17 cellular contexts compared by ENCODE assay signal in the genomic region with DNA sequence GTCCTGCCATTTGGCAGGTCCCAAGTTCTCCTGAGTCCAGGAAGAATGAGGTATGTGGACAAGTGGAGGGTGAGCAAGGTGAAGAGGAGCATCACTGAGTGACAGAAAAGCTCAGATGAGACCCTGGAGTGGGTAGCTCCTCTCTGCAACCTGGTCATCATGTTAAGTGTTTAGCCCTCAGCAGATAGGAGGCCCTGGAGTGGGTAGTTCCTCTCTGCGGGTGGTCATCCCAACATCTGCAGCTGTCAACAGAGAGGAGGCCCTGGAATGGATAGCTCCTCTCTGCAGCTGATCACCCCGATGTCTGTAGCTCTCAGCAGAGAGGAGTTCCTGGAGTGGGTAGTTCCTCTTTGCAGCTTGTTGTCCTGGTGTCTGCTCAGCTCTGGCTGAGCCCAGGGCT. TPM values are rescaled to one million over a fixed set of nuclear protein-coding genes. Genes with fewer than 3 reads are reported as not detected.
DNase-seq lines count a peak whose midpoint lies in the region; TF ChIP-seq lines count a peak whose summit lies in the region.
"Had no signal": no experiment of that assay in that cellular context is flagged by ENCODE, and none has a peak within 500 bp of the region (broad histone marks: within the 10 kb centered on the region; RNA-seq: fewer than 3 reads in every experiment).

No MANE protein-coding gene starts in this region.

- H3K4me1 ChIP-seq in BLaER1 (no peaks in the 10 kb centered on the region), left ventricle myocardium inferior (peaks cover 37% of the 10 kb centered on the region), mammary epithelial cell (ENCODE audit: insufficient read depth, low read length) (no peaks in the 10 kb centered on the region), stomach (no peaks in the 10 kb centered on the region)
- H3K4me1 ChIP-seq: Peyer's patch had no signal

- TF ChIP-seq POLR2A in lower leg skin (IDR thresholded peaks at IDR 0.05) (no peak), stomach (IDR thresholded peaks at IDR 0.05) (no peak)

- in situ Hi-C loops in Caki2 (cut with HindIII; ENCODE audit: low pct_unique_long_range_greater_than_20kb, low sequenced_read_pairs) (no loop called here), mammary epithelial cell (cut with MboI; ENCODE audit: low sequenced_read_pairs in 2 of 2) (no loop called here)

- no peak overlapping the region for H3K27ac ChIP-seq in BLaER1
- peak overlapping the region; percentile 71 for H3K27ac ChIP-seq in left ventricle myocardium inferior (replicated peaks)
- H3K27ac ChIP-seq in mammary epithelial cell (ENCODE audit: insufficient read depth, low read depth, low read length): no peak overlapping the region
- no peak overlapping the region for H3K27ac ChIP-seq in stomach
- H3K27ac ChIP-seq: Peyer's patch had no signal

- no peak for TF ChIP-seq EP300 in stomach (IDR thresholded peaks at IDR 0.05)

- intact Hi-C loops in left ventricle myocardium inferior (cut with micrococcal nuclease): no loop called here
- intact Hi-C loops in lower leg skin (cut with DNase I; ENCODE audit: low total_unique reads): no loop called here
- intact Hi-C loops in mammary epithelial cell (cut with micrococcal nuclease): no loop called here
- intact Hi-C loops in stomach (cut with DNase I; ENCODE audit: low total_unique reads): no loop called here

- H3K79me2 ChIP-seq in mammary epithelial cell (ENCODE audit: insufficient read depth, low read length): peaks cover 55% of the 10 kb centered on the region

- DNase-seq in Caki2 (ENCODE audit: low read depth) (peak; percentile 6), OCI-M1 (lab: John Stamatoyannopoulos, UW) (peak; percentile 62), left ventricle myocardium inferior (no peak), lower leg skin (ENCODE audit: low spot score in 2 of 2) (no peak), mammary epithelial cell (no peak), stomach (no peak)
- DNase-seq: CD8-positive, alpha-beta T cell; GDM1; NCI-H1092; NCI-H146; NCI-H2081; NCI-H510A treated with DMSO at 0.1 percent for 48 hours; Peyer's patch; SHP77; SK-N-SH had no signal

- 94 to 100% methylated on average over 1 to 2 of the region's 2 CpGs for whole genome bisulfite sequencing in lower leg skin, 2 donors
- 94% methylated on average over 2 of the region's 2 CpGs for WGBS in mammary epithelial cell (ENCODE audit: low coverage, missing lambda C conversion rate)
- 88 to 100% (median 97%) methylated on average over 1 to 2 of the region's 2 CpGs for WGBS in stomach, 5 donors

- TF ChIP-seq CTCF in left ventricle myocardium inferior (IDR thresholded peaks at IDR 0.05; ENCODE audit: borderline replicate concordance): no peak
- TF ChIP-seq CTCF in lower leg skin (IDR thresholded peaks at IDR 0.05): no peak
- TF ChIP-seq CTCF in mammary epithelial cell (conservative IDR thresholded peaks at IDR 0.05 in 1 of 2, IDR thresholded peaks at IDR 0.05 in 1 of 2; ENCODE audit: extremely low read depth in 1 of 2, insufficient read depth in 1 of 2, low read depth in 1 of 2, low read length in 2 of 2): no peak
- no peak for TF ChIP-seq CTCF in stomach (IDR thresholded peaks at IDR 0.05)

- no TSS peak for BruUV-seq in mammary epithelial cell (replicated peaks; lab: Mats Ljungman, UMichigan)

- no peak overlapping the region for H3K9ac ChIP-seq in BLaER1
- no peak overlapping the region for H3K9ac ChIP-seq in mammary epithelial cell (ENCODE audit: insufficient read depth, low read length)
- H3K9ac ChIP-seq: SK-N-SH had no signal

- H3K4me3 ChIP-seq in BLaER1 (peak overlapping the region; percentile 38; the same call in 1 of the 2 replicates), left ventricle myocardium inferior (no peak overlapping the region), lower leg skin (ENCODE audit: low read depth, poor library complexity, severe bottlenecking) (no peak overlapping the region), mammary epithelial cell (replicated peaks in 1 of 3; ENCODE audit: insufficient read depth in 1 of 3, low read depth in 2 of 3, low read length in 3 of 3) (no peak overlapping the region), stomach (no peak overlapping the region)
- H3K4me3 ChIP-seq: GM23338, Peyer's patch had no signal

- H4K20me1 ChIP-seq in BLaER1: peaks cover 8% of the 10 kb centered on the region; the same call in 1 of the 2 replicates
- no peaks in the 10 kb centered on the region for H4K20me1 ChIP-seq in mammary epithelial cell (ENCODE audit: insufficient read depth, low read length)

- H3K4me2 ChIP-seq in BLaER1 (no peak overlapping the region), mammary epithelial cell (ENCODE audit: insufficient read depth, low read depth, low read length) (no peak overlapping the region)
- H3K4me2 ChIP-seq: GM23338, SK-N-SH had no signal

- H3K27me3 ChIP-seq in BLaER1 (no peaks in the 10 kb centered on the region), left ventricle myocardium inferior (ENCODE audit: low read depth) (no peaks in the 10 kb centered on the region), mammary epithelial cell (ENCODE audit: insufficient read depth, low read length) (no peaks in the 10 kb centered on the region), stomach (no peaks in the 10 kb centered on the region)
- H3K27me3 ChIP-seq: Peyer's patch had no signal

- H3K9me3 ChIP-seq in BLaER1 (peaks cover 75% of the 10 kb centered on the region), left ventricle myocardium inferior (replicated peaks) (peaks cover 24% of the 10 kb centered on the region), mammary epithelial cell (replicated peaks; ENCODE audit: insufficient read depth, low read length) (peaks cover 7% of the 10 kb centered on the region), stomach (peaks cover 0 to 26% (median 11%) of the 10 kb centered on the region in 4 donors)

- dilution Hi-C loops in mammary epithelial cell (cut with HindIII; ENCODE audit: low sequenced_read_pairs): no loop called here

- CTCF ChIA-PET in mammary epithelial cell (lab: Charles Lee; ENCODE audit: low non-redundant PET): no interaction called here

- peaks cover 40% of the 10 kb centered on the region for H3K36me3 ChIP-seq in BLaER1
- no peaks in the 10 kb centered on the region for H3K36me3 ChIP-seq in left ventricle myocardium inferior
- no peaks in the 10 kb centered on the region for H3K36me3 ChIP-seq in mammary epithelial cell (ENCODE audit: insufficient read depth, low read length)
- H3K36me3 ChIP-seq in stomach: peaks cover 0 to 13% (median 6%) of the 10 kb centered on the region in 4 donors
- H3K36me3 ChIP-seq: Peyer's patch had no signal

- H2AFZ ChIP-seq in mammary epithelial cell (ENCODE audit: low read depth, low read length): no peak overlapping the region
- H2AFZ ChIP-seq: GM23338 had no signal

RNA-seq across cellular contexts. Expression of gene NDUFAF2, which starts 48.4 kb away (rescaled TPM):
- total RNA-seq in Caki2 (2014; rRNA removed; shearing (Covaris generic); ENCODE audit: low replicate concordance): 23.3 and 63.7 TPM in 2 replicates
- total RNA-seq in left ventricle myocardium inferior (37.6 TPM), lower leg skin (10 to 100 TPM; 13.3 to 22.7 (median 16.0) TPM), mammary epithelial cell (10 to 100 TPM; 16.0 to 71.6 TPM), stomach (10 to 100 TPM in 4 of 5 donors, 1 to 10 TPM in 1; 3.5 to 34.8 (median 15.2) TPM)
- polyA plus RNA-seq in mammary epithelial cell (39.5 TPM), stomach (10 to 100 TPM; 45.6 to 61.9 (median 59.1) TPM)
- 6.2 TPM for polyA minus RNA-seq in mammary epithelial cell

RNA-seq across cellular contexts. Expression of gene ERCC8, which starts 48.6 kb away (rescaled TPM):
- total RNA-seq in Caki2 (2014; rRNA removed; shearing (Covaris generic); ENCODE audit: low replicate concordance): 5.1 and 7.1 TPM in 2 replicates
- 5.9 TPM for total RNA-seq in left ventricle myocardium inferior
- total RNA-seq in lower leg skin: 10 to 100 TPM in 2 of 4 donors, 1 to 10 TPM in 2; 5.0 to 29.1 (median 11.9) TPM
- 10 to 100 TPM; 11.9 to 26.0 TPM for total RNA-seq in mammary epithelial cell
- polyA plus RNA-seq in mammary epithelial cell: 12.4 TPM
- 2.2 TPM for polyA minus RNA-seq in mammary epithelial cell
- 10 to 100 TPM in 2 of 5 donors, 1 to 10 TPM in 1, not detected in 2; 4.9 to 19.1 (median 13.9) TPM for total RNA-seq in stomach
- polyA plus RNA-seq in stomach: 1 to 10 TPM; 3.5 to 6.3 (median 4.0) TPM

Comparison
In these comparisons a context has a peak if more than half of its experiments do, and no peak if none do; other contexts are left out.
1. DNase-seq: peak in Caki2 (single experiment) and OCI-M1 (single experiment); none in left ventricle myocardium inferior (single experiment), lower leg skin (0 of 2), mammary epithelial cell (single experiment) and stomach (single experiment).